ENCODE assay signal across 8 cellular contexts in genomic region chr18:36130039-36130831, GRCh38. TPM values are rescaled to one million over a fixed set of nuclear protein-coding genes. Genes with fewer than 3 reads are reported as not detected.
DNase-seq lines count a peak whose midpoint lies in the region; ATAC-seq and TF ChIP-seq lines count a peak whose summit lies in the region.

No MANE protein-coding gene starts in this region.

- H3K36me3 ChIP-seq in adipocyte (ENCODE audit: control insufficient read depth, insufficient read depth, low read length, severe bottlenecking) (peaks cover 10% of the 10 kb centered on the region), iPS-15b (ENCODE audit: control insufficient read depth, insufficient read depth, low read length) (no peaks in the 10 kb centered on the region)

- peaks cover 21% of the 10 kb centered on the region for H3K4me1 ChIP-seq in adipocyte (ENCODE audit: control insufficient read depth, insufficient read depth, low read length)
- H3K4me1 ChIP-seq in iPS-15b (ENCODE audit: control insufficient read depth, insufficient read depth, low read length) = peaks cover 6% of the 10 kb centered on the region

- ATAC-seq in CD4-positive, alpha-beta T cell (ENCODE audit: poor library complexity) = peak; percentile 1
- peak; percentile 16 for ATAC-seq in GM19397 (IDR thresholded peaks at IDR 0.05; ENCODE audit: unreplicated experiment)
- ATAC-seq in HG03439 (IDR thresholded peaks at IDR 0.05; ENCODE audit: unreplicated experiment) = peak; percentile 18
- ATAC-seq in stimulated activated naive CD8-positive, alpha-beta T cell treated with anti-CD3 and anti-CD28 coated beads, Interleukin-15, Interleukin-2, amounts not matched to agents 100 U/mL and 50 U/mL, for 24 hours = peak; percentile 3

- no peaks in the 10 kb centered on the region for H3K9me3 Mint-ChIP-seq in CD4-positive, alpha-beta T cell

- H3K27ac Mint-ChIP-seq in CD4-positive, alpha-beta T cell = peak overlapping the region; percentile 98

- POLR2A ChIA-PET in CD4-positive, alpha-beta T cell (lab: Charles Lee) = interaction anchor here (0.7 to 3.2 kb wide), 12 partner anchors 9 to 889 kb away, joined by 3 to 29 read pairs (median 6); partner anchors contain the start of genes KIAA1328, RMP24, RPRD1A and TPGS2

- intact Hi-C loops in CD4-positive, alpha-beta T cell (cut with DNase I, micrococcal nuclease) = loop anchor here in 1 of 2 experiments (2.0 to 5.0 kb wide), 3 partner anchors 155 to 1093 kb away; partner anchors contain the start of gene ZNF24

- no peak for TF ChIP-seq CTCF in CD4-positive, alpha-beta T cell (IDR thresholded peaks at IDR 0.05)

- peak overlapping the region; percentile 96 for H3K9ac ChIP-seq in adipocyte (ENCODE audit: low read length)
- H3K9ac ChIP-seq in iPS-15b (ENCODE audit: low read depth, low read length) = peak overlapping the region; percentile 91

- CTCF ChIA-PET in CD4-positive, alpha-beta T cell (lab: Charles Lee) = interaction anchor here (2.1 kb wide), 1 partner anchor 34 kb away, joined by 9 read pairs; no protein-coding TSS in a partner anchor

- peak overlapping the region; percentile 95 for H3K4me3 Mint-ChIP-seq in CD4-positive, alpha-beta T cell

- no peak for DNase-seq in CD4-positive, alpha-beta T cell
- DNase-seq in adipocyte (ENCODE audit: low read depth) = peak; percentile 14
- no peak for DNase-seq in stimulated activated naive CD8-positive, alpha-beta T cell treated with anti-CD3 and anti-CD28 coated beads, Interleukin-15, Interleukin-2, amounts not matched to agents 100 U/mL and 50 U/mL, for 24 hours
- no peak for DNase-seq in HT-29 (ENCODE audit: low spot score)
- DNase-seq in RPMI8226 = no peak

- H3K4me1 Mint-ChIP-seq in CD4-positive, alpha-beta T cell (ENCODE audit: low read depth) = peaks cover 73% of the 10 kb centered on the region

- H3K27me3 Mint-ChIP-seq in CD4-positive, alpha-beta T cell = no peaks in the 10 kb centered on the region

- no peaks in the 10 kb centered on the region for H3K27me3 ChIP-seq in CD4-positive, alpha-beta T cell (ENCODE audit: control insufficient read depth, insufficient read depth, low read length)
- no peaks in the 10 kb centered on the region for H3K27me3 ChIP-seq in adipocyte (replicated peaks; ENCODE audit: control insufficient read depth, insufficient read depth, low read length)
- H3K27me3 ChIP-seq in iPS-15b (ENCODE audit: control insufficient read depth, insufficient read depth, low read length) = no peaks in the 10 kb centered on the region

- H3K4me3 ChIP-seq in adipocyte (ENCODE audit: low read length) = peak overlapping the region; percentile 97
- H3K4me3 ChIP-seq in iPS-15b (ENCODE audit: low read depth, low read length) = peak overlapping the region; percentile 99

- H3K27ac ChIP-seq in CD4-positive, alpha-beta T cell (ENCODE audit: low read depth, low read length) = peak overlapping the region; percentile 99

- no peaks in the 10 kb centered on the region for H3K9me3 ChIP-seq in CD4-positive, alpha-beta T cell (ENCODE audit: control insufficient read depth, low read length)
- no peaks in the 10 kb centered on the region for H3K9me3 ChIP-seq in adipocyte (ENCODE audit: control insufficient read depth, low read length)
- H3K9me3 ChIP-seq in iPS-15b (ENCODE audit: control insufficient read depth, insufficient read depth, low read length) = no peaks in the 10 kb centered on the region

- peaks cover 60% of the 10 kb centered on the region for H3K36me3 Mint-ChIP-seq in CD4-positive, alpha-beta T cell (ENCODE audit: low read depth)

RNA-seq across cellular contexts. Expression of gene ELP2, which starts 0.5 kb away (rescaled TPM):
- 100 to 1,000 TPM; 200 to 206 TPM for total RNA-seq in CD4-positive, alpha-beta T cell
- 42.4 and 75.2 TPM in 2 replicates for total RNA-seq in HT-29 (2014; rRNA removed; shearing (Covaris generic))

RNA-seq across cellular contexts. Expression of gene SLC39A6, which starts 1.1 kb away (rescaled TPM):
- 10 to 100 TPM; 10.6 to 11.0 TPM for total RNA-seq in CD4-positive, alpha-beta T cell
- 24.8 and 26.0 TPM in 2 replicates for total RNA-seq in HT-29 (2014; rRNA removed; shearing (Covaris generic))

RNA-seq across cellular contexts. Expression of gene MOCOS, which starts 57.1 kb away (rescaled TPM):
- not detected for total RNA-seq in CD4-positive, alpha-beta T cell
- total RNA-seq in HT-29 (2014; rRNA removed; shearing (Covaris generic)) = 5.9 and 6.2 TPM in 2 replicates
